Comparison of ENCODE assay signal across 19 cellular contexts in genomic region chr20:61599061-61599930, GRCh38.
DNase-seq lines count a peak whose midpoint lies in the region; ATAC-seq, FAIRE-seq and TF ChIP-seq lines count a peak whose summit lies in the region.
"Had no signal": no experiment of that assay in that cellular context is flagged by ENCODE, and none has a peak within 500 bp of the region (broad histone marks: within the 10 kb centered on the region; RNA-seq: fewer than 3 reads in every experiment).

No MANE protein-coding gene starts in this region.

- H3K79me1 ChIP-seq in H1 (ENCODE audit: low read depth, low read length) (no peaks in the 10 kb centered on the region), neuronal stem cell (ENCODE audit: low read depth, low read length) (no peaks in the 10 kb centered on the region)

- TF ChIP-seq CTCF in NB4 (IDR thresholded peaks at IDR 0.05; ENCODE audit: low read depth, low read length) (peak; percentile 37), H1 (IDR thresholded peaks at IDR 0.05; ENCODE audit: control extremely low read depth in 1 of 3, insufficient read depth in 1 of 3, low read depth in 1 of 3, low read length in 3 of 3) (peak; percentile 74 to 84 (median 76)), GM20000 (IDR thresholded peaks at IDR 0.05; ENCODE audit: extremely low read depth, missing control alignments) (no peak)

- H3K4me2 ChIP-seq in H1 (ENCODE audit: insufficient read depth in 1 of 2, low read depth in 2 of 2, low read length in 2 of 2) (no peak overlapping the region), neuronal stem cell (ENCODE audit: insufficient read depth, low read length, poor library complexity, severe bottlenecking) (no peak overlapping the region)
- H3K4me2 ChIP-seq: PC-9 had no signal

- H3K23me2 ChIP-seq in H1 (ENCODE audit: low read depth, low read length), result no peaks in the 10 kb centered on the region

- H4K8ac ChIP-seq in H1 (ENCODE audit: extremely low read depth, insufficient read depth, low read length), result no peak overlapping the region
- no peak overlapping the region for H4K8ac ChIP-seq in neuronal stem cell (ENCODE audit: low read depth, low read length)

- H3K4ac ChIP-seq in H1 (replicated peaks; ENCODE audit: insufficient read length, low read depth, low read length) (no peak overlapping the region), neuronal stem cell (ENCODE audit: low read length) (no peak overlapping the region)

- H3K18ac ChIP-seq in H1 (ENCODE audit: extremely low read depth, low read length) (0 out of 2 replicates have a peak overlapping the region, but pooled peaks have one; percentile 19), neuronal stem cell (ENCODE audit: low read length) (peak overlapping the region; percentile 86)

- no peaks in the 10 kb centered on the region for H3K36me3 ChIP-seq in H1 (ENCODE audit: control insufficient read depth in 2 of 4, insufficient read depth in 4 of 4, low read length in 3 of 4)
- H3K36me3 ChIP-seq in neuronal stem cell (replicated peaks in 1 of 2; ENCODE audit: control insufficient read depth in 2 of 2, insufficient read depth in 2 of 2, low read length in 2 of 2), result no peaks in the 10 kb centered on the region
- H3K36me3 ChIP-seq: colonic mucosa, thyroid gland had no signal

- H4K20me1 ChIP-seq in H1 (replicated peaks in 1 of 2; ENCODE audit: control insufficient read depth in 1 of 2, insufficient read depth in 2 of 2, low read length in 2 of 2), result no peaks in the 10 kb centered on the region

- no peak overlapping the region for H2AFZ ChIP-seq in H1 (ENCODE audit: low read length)
- peak overlapping the region; percentile 87 for H2AFZ ChIP-seq in neuronal stem cell (ENCODE audit: low read length)
- H2AFZ ChIP-seq: PC-9 had no signal

- no peak overlapping the region for H2BK20ac ChIP-seq in H1 (ENCODE audit: low read length)

- H2BK120ac ChIP-seq in H1 (replicated peaks; ENCODE audit: low read depth, low read length) (no peak overlapping the region), neuronal stem cell (ENCODE audit: low read depth, low read length) (no peak overlapping the region)

- POLR2A ChIA-PET in H1 (lab: Charles Lee; ENCODE audit: partially characterized antibody), result no interaction called here

- H4K5ac ChIP-seq in H1 (ENCODE audit: insufficient read length, low read depth, low read length), result no peak overlapping the region

- WGBS in H1 (ENCODE audit: extremely low coverage in 1 of 2, insufficient coverage in 1 of 2, insufficient read length in 1 of 2, insufficient replicate concordance in 2 of 2, low coverage in 1 of 2, low lambda C conversion rate in 2 of 2, missing lambda C conversion rate in 1 of 2), 2 experiments, result 83% methylated on average over 29 of the region's 30 CpGs; no CpG with 5 or more reads in 1 of the 2 experiments
- no CpG with 5 or more reads among the region's 30 CpGs for WGBS in neuronal stem cell (ENCODE audit: extremely low coverage in 2 of 2, insufficient read length in 2 of 2, insufficient replicate concordance in 1 of 2), 2 donors

- no peak overlapping the region for H4K91ac ChIP-seq in H1 (replicated peaks; ENCODE audit: insufficient read length, low read length)
- H4K91ac ChIP-seq in neuronal stem cell (ENCODE audit: low read depth, low read length, poor library complexity), result no peak overlapping the region

- H3K9me3 ChIP-seq in H1 (ENCODE audit: insufficient read depth in 2 of 2, low read depth in 1 of 2, low read length in 1 of 2) (peaks cover 20 to 24% of the 10 kb centered on the region in 2 experiments), neuronal stem cell (replicated peaks in 1 of 2; ENCODE audit: control insufficient read depth in 2 of 2, insufficient read depth in 1 of 2, low read depth in 1 of 2, low read length in 2 of 2) (peaks cover 31 to 37% of the 10 kb centered on the region in 2 donors)
- H3K9me3 ChIP-seq: colonic mucosa, thyroid gland had no signal

- no peaks in the 10 kb centered on the region for H3K79me2 ChIP-seq in H1 (ENCODE audit: control insufficient read depth in 1 of 2, insufficient read depth in 2 of 2, low read length in 2 of 2)

- H3K23ac ChIP-seq in H1 (ENCODE audit: insufficient read length) (no peak overlapping the region), neuronal stem cell (ENCODE audit: low read depth, low read length, poor library complexity) (no peak overlapping the region)

- H3K56ac ChIP-seq in H1 (replicated peaks; ENCODE audit: insufficient read length, low read depth, low read length), result no peak overlapping the region

- in situ Hi-C loops in ACHN (cut with HindIII; ENCODE audit: low pct_ligation_motif_present, low pct_unique_long_range_greater_than_20kb, low sequenced_read_pairs), result no loop called here

- H3K27me3 ChIP-seq in H1 (replicated peaks in 1 of 4; ENCODE audit: control insufficient read depth in 3 of 4, extremely low read depth in 1 of 4, insufficient read depth in 3 of 4, low read length in 3 of 4), result peaks cover 0 to 3% (median 1%) of the 10 kb centered on the region in 4 experiments; a peak in 1 of 7 replicates
- H3K27me3 ChIP-seq in neuronal stem cell (ENCODE audit: control insufficient read depth in 3 of 3, insufficient read depth in 3 of 3, low read depth in 1 of 3, low read length in 3 of 3), result no peaks in the 10 kb centered on the region
- H3K27me3 ChIP-seq: colonic mucosa, thyroid gland had no signal

- no peak for ATAC-seq in HG02642 (IDR thresholded peaks at IDR 0.05; ENCODE audit: poor library complexity, unreplicated experiment)

- H2AK5ac ChIP-seq in H1 (ENCODE audit: low read depth, low read length) (0 out of 2 replicates have a peak overlapping the region, but pooled peaks have one; percentile 15), neuronal stem cell (ENCODE audit: low read depth, low read length) (peak overlapping the region; percentile 95)

- H3K27ac ChIP-seq in H1 (ENCODE audit: low read depth, low read length) (no peak overlapping the region), neuronal stem cell (replicated peaks; ENCODE audit: low read length) (peak overlapping the region; percentile 58)
- H3K27ac ChIP-seq: colonic mucosa, epithelial cell of prostate, PC-9, thyroid gland had no signal

- no peak for TF ChIP-seq EP300 in H1 (IDR thresholded peaks at IDR 0.05; ENCODE audit: borderline replicate concordance in 1 of 2, low read depth in 2 of 2, low read length in 2 of 2)

- TF ChIP-seq RAD21 in H1 (IDR thresholded peaks at IDR 0.05 in 1 of 2, conservative IDR thresholded peaks at IDR 0.05 in 1 of 2; ENCODE audit: low read depth in 2 of 2, low read length in 2 of 2), result peak; percentile 74

- H2BK5ac ChIP-seq in H1 (ENCODE audit: low read depth, low read length) (no peak overlapping the region), neuronal stem cell (ENCODE audit: low read length) (peak overlapping the region; percentile 89)

- DNase-seq in NCI-H1092 treated with DMSO at 0.1 percent for 48 hours (lab: John Stamatoyannopoulos, UW) (peak; percentile 3), NCI-H1092 (lab: John Stamatoyannopoulos, UW) (no peak), NB4 (ENCODE audit: low read depth) (peak; percentile 8), H1 (ENCODE audit: low read depth in 1 of 2, low spot score in 2 of 2) (peak in 1 of 2 experiments; percentile 82), neuronal stem cell (ENCODE audit: low spot score) (no peak), GM20000 (ENCODE audit: low spot score) (no peak), ACHN (no peak)
- DNase-seq: 8988T; activated effector memory CD4-positive, alpha-beta T cell treated with Interleukin-2 at 50 U/mL for 16 hours; CD4-positive, alpha-beta T cell; colonic mucosa; mesendoderm; NCI-H1436 treated with DMSO at 0.1 percent for 48 hours; NCI-H446 treated with DMSO at 0.1 percent for 48 hours; PC-9; stimulated activated CD4-positive, alpha-beta T cell treated with anti-CD3 and anti-CD28 coated beads, Interleukin-4, amount 100 ng/mL, for 24 hours; thyroid gland had no signal

- TF ChIP-seq POLR2A in NB4 (IDR thresholded peaks at IDR 0.05; ENCODE audit: extremely low read depth, insufficient read length) (no peak), H1 (IDR thresholded peaks at IDR 0.05; ENCODE audit: control extremely low read depth in 1 of 2, low read depth in 2 of 2, low read length in 2 of 2) (no peak)

- peak; percentile 55 for FAIRE-seq in H1 (lab: Jason Lieb, UNC)

- no peak overlapping the region for H3K9ac ChIP-seq in H1 (replicated peaks in 1 of 4; ENCODE audit: extremely low read depth in 1 of 4, low read depth in 3 of 4, low read length in 3 of 4)
- H3K9ac ChIP-seq in neuronal stem cell (ENCODE audit: low read depth, low read length, poor library complexity), result peak overlapping the region; percentile 45

- CTCF ChIA-PET in H1 (lab: Charles Lee; ENCODE audit: partially characterized antibody), result interaction anchor here (0.6 to 2.6 kb wide), 20 partner anchors 9 to 346 kb away, joined by 3 to 10 read pairs (median 3); no protein-coding TSS in a partner anchor

- no peak overlapping the region for H2BK15ac ChIP-seq in H1 (ENCODE audit: low read length)
- peak overlapping the region; percentile 87 for H2BK15ac ChIP-seq in neuronal stem cell (ENCODE audit: low read length)

- H3K14ac ChIP-seq in H1 (ENCODE audit: insufficient read length) (no peak overlapping the region), neuronal stem cell (ENCODE audit: low read length) (peak overlapping the region; percentile 26)

- H3K4me1 ChIP-seq in H1 (replicated peaks in 1 of 4; ENCODE audit: control insufficient read depth in 3 of 4, insufficient read depth in 4 of 4, low read length in 3 of 4) (peaks cover 0 to 7% (median 0%) of the 10 kb centered on the region in 4 experiments; a peak in 3 of 7 replicates), neuronal stem cell (ENCODE audit: control insufficient read depth in 2 of 2, insufficient read depth in 1 of 2, low read depth in 1 of 2, low read length in 2 of 2) (peaks cover 12 to 18% of the 10 kb centered on the region in 2 donors)
- H3K4me1 ChIP-seq: colonic mucosa, thyroid gland had no signal

- H3K4me3 ChIP-seq in NB4 (ENCODE audit: low read depth, low read length), result no peak overlapping the region
- H3K4me3 ChIP-seq in H1 (ENCODE audit: extremely low read depth in 1 of 4, insufficient read depth in 2 of 4, low read depth in 3 of 4, low read length in 4 of 4), result no peak overlapping the region
- no peak overlapping the region for H3K4me3 ChIP-seq in neuronal stem cell (ENCODE audit: low read length in 2 of 2)
- H3K4me3 ChIP-seq: colonic mucosa, PC-9, thyroid gland had no signal

- no peak overlapping the region for H2BK12ac ChIP-seq in H1 (ENCODE audit: low read depth, low read length)
- peak overlapping the region; percentile 93 for H2BK12ac ChIP-seq in neuronal stem cell (ENCODE audit: low read length)

TF ChIP-seq in H1, 55 proteins besides CTCF, POLR2A, EP300 and RAD21:
- TF ChIP-seq SP1 (IDR thresholded peaks at IDR 0.05; ENCODE audit: low read depth, low read length), result no peak
- no peak for TF ChIP-seq HDAC6 (IDR thresholded peaks at IDR 0.05; ENCODE audit: low read depth, low read length)
- TF ChIP-seq YY1 (IDR thresholded peaks at IDR 0.05; ENCODE audit: low read depth, low read length), result 0 out of 2 replicates have a peak, but pooled peaks have one; percentile 15
- TF ChIP-seq CREB1 (IDR thresholded peaks at IDR 0.05), result no peak
- TF ChIP-seq TBP (IDR thresholded peaks at IDR 0.05; ENCODE audit: low read depth, low read length), result no peak

Comparison
In these comparisons a context has a peak if more than half of its experiments do, and no peak if none do; other contexts are left out.
1. DNase-seq: peak in NCI-H1092 treated with DMSO at 0.1 percent for 48 hours (single experiment) and NB4 (single experiment); none in NCI-H1092 (single experiment), neuronal stem cell (single experiment), GM20000 (single experiment) and ACHN (single experiment).